Comparison of ENCODE assay signal across 8 cellular contexts in genomic region chr12:94460594-94460959, GRCh38. TPM values are rescaled to one million over a fixed set of nuclear protein-coding genes. Genes with fewer than 3 reads are reported as not detected.
DNase-seq lines count a peak whose midpoint lies in the region; ATAC-seq and TF ChIP-seq lines count a peak whose summit lies in the region.

No MANE protein-coding gene starts in this region.

- peak overlapping the region; percentile 91 for H4K8ac ChIP-seq in trophoblast cell (ENCODE audit: low read depth, low read length)

- H3F3A ChIP-seq in OCI-LY1 (ENCODE audit: insufficient read depth, low read length), result no peaks in the 10 kb centered on the region

- TF ChIP-seq CTCF in DND-41 (IDR thresholded peaks at IDR 0.05; ENCODE audit: borderline replicate concordance, extremely low read depth, low read length, poor library complexity, severe bottlenecking), result no peak
- TF ChIP-seq CTCF in OCI-LY1 (IDR thresholded peaks at IDR 0.05; ENCODE audit: low read length), result no peak
- no peak for TF ChIP-seq CTCF in epithelial cell of esophagus (IDR thresholded peaks at IDR 0.05; ENCODE audit: insufficient read depth, low read depth, low read length, missing control alignments)

- H3K9me3 ChIP-seq in DND-41 (ENCODE audit: insufficient read depth, low read length, severe bottlenecking) (no peaks in the 10 kb centered on the region), OCI-LY1 (ENCODE audit: low read length) (no peaks in the 10 kb centered on the region), trophoblast cell (ENCODE audit: insufficient read depth, low read depth, low read length) (no peaks in the 10 kb centered on the region)

- peak overlapping the region; percentile 36 for H3K4ac ChIP-seq in trophoblast cell (ENCODE audit: low read depth, low read length)

- H2BK12ac ChIP-seq in trophoblast cell (ENCODE audit: low read length), result no peak overlapping the region

- no peaks in the 10 kb centered on the region for H4K20me1 ChIP-seq in DND-41 (ENCODE audit: insufficient read depth, low read length)
- H4K20me1 ChIP-seq in OCI-LY1 (ENCODE audit: insufficient read depth, low read length), result no peaks in the 10 kb centered on the region

- peak overlapping the region; percentile 87 for H2AFZ ChIP-seq in DND-41 (ENCODE audit: low read depth, low read length)
- no peak overlapping the region for H2AFZ ChIP-seq in OCI-LY1 (ENCODE audit: low read length)
- peak overlapping the region; percentile 97 for H2AFZ ChIP-seq in trophoblast cell (ENCODE audit: insufficient read depth, low read length, poor library complexity)

- H3K36me3 ChIP-seq in DND-41 (ENCODE audit: insufficient read depth, low read length), result no peaks in the 10 kb centered on the region
- H3K36me3 ChIP-seq in OCI-LY1 (ENCODE audit: insufficient read depth, low read length), result no peaks in the 10 kb centered on the region; the same call in none of the 2 replicates
- no peaks in the 10 kb centered on the region for H3K36me3 ChIP-seq in trophoblast cell (ENCODE audit: control insufficient read depth in 1 of 2, insufficient read depth in 2 of 2, low read length in 2 of 2)

- H3K14ac ChIP-seq in trophoblast cell (ENCODE audit: low read length), result peak overlapping the region; percentile 94

- peak overlapping the region; percentile 93 for H3K18ac ChIP-seq in trophoblast cell (ENCODE audit: low read length)

- H4K12ac ChIP-seq in trophoblast cell (ENCODE audit: low read depth, low read length), result peak overlapping the region; percentile 45

- no peaks in the 10 kb centered on the region for H3K9me2 ChIP-seq in OCI-LY1 (ENCODE audit: low read depth, low read length)

- H2BK5ac ChIP-seq in trophoblast cell (ENCODE audit: low read depth, low read length, poor library complexity), result no peak overlapping the region

- H3K27ac ChIP-seq in DND-41 (ENCODE audit: low read length) (peak overlapping the region; percentile 80), OCI-LY1 (ENCODE audit: low read depth, low read length, poor library complexity, severe bottlenecking) (no peak overlapping the region), trophoblast cell (ENCODE audit: low read depth, low read length) (no peak overlapping the region)

- H2AK5ac ChIP-seq in trophoblast cell (ENCODE audit: low read length), result peak overlapping the region; percentile 38

- ATAC-seq in DND-41 (ENCODE audit: insufficient read depth, low read depth), result no peak; the same call in 2 of the 3 replicates

- DNase-seq in DND-41 (no peak), epithelial cell of esophagus (ENCODE audit: low read depth) (no peak), trophoblast cell (peak in 1 of 2 donors; percentile 8), erythroblast (lab: John Stamatoyannopoulos, UW) (no peak), cerebellar cortex (ENCODE audit: low spot score) (no peak)
- no peak for DNase-seq in activated CD4-positive, alpha-beta T cell treated with anti-CD3 and anti-CD28 coated beads, Interleukin-2, amount 50 U/mL, for 48 hours
- DNase-seq in activated CD8-positive, alpha-beta memory T cell treated with anti-CD3 and anti-CD28 coated beads, Interleukin-2, amount 50 U/mL, for 48 hours, result no peak

- H3K4me1 ChIP-seq in DND-41 (ENCODE audit: insufficient read depth, low read length), result peaks cover 38% of the 10 kb centered on the region
- peaks cover 26% of the 10 kb centered on the region for H3K4me1 ChIP-seq in OCI-LY1 (ENCODE audit: insufficient read depth, low read length, severe bottlenecking)
- peaks cover 3 to 5% of the 10 kb centered on the region in 2 experiments for H3K4me1 ChIP-seq in trophoblast cell (ENCODE audit: control insufficient read depth in 1 of 2, insufficient read depth in 2 of 2, low read length in 2 of 2)

- H3K4me2 ChIP-seq in DND-41 (ENCODE audit: insufficient read depth, low read length) (peak overlapping the region; percentile 83), OCI-LY1 (ENCODE audit: low read length) (peak overlapping the region; percentile 93), trophoblast cell (ENCODE audit: low read length) (peak overlapping the region; percentile 71)

- peaks cover 38% of the 10 kb centered on the region for H3K79me2 ChIP-seq in DND-41 (ENCODE audit: insufficient read depth, low read length)
- peaks cover 6% of the 10 kb centered on the region; the same call in 1 of the 2 replicates for H3K79me2 ChIP-seq in OCI-LY1 (ENCODE audit: insufficient read depth, low read length)
- peaks cover 5% of the 10 kb centered on the region for H3K79me2 ChIP-seq in trophoblast cell (ENCODE audit: control insufficient read depth, insufficient read depth, low read length, poor library complexity)

- TF ChIP-seq POLR2A in erythroblast (IDR thresholded peaks at IDR 0.05; ENCODE audit: low read length), result no peak

- WGBS in trophoblast cell (ENCODE audit: extremely low coverage, insufficient coverage, insufficient read length), result no CpG with 5 or more reads among the region's 6 CpGs

- peaks cover 8% of the 10 kb centered on the region for H3K79me1 ChIP-seq in trophoblast cell (ENCODE audit: low read length)

- H3K27me3 ChIP-seq in DND-41 (ENCODE audit: insufficient read depth, low read length, poor library complexity), result no peaks in the 10 kb centered on the region
- H3K27me3 ChIP-seq in OCI-LY1 (ENCODE audit: insufficient read depth, low read length), result no peaks in the 10 kb centered on the region
- no peaks in the 10 kb centered on the region for H3K27me3 ChIP-seq in trophoblast cell (ENCODE audit: insufficient read depth, low read length)

- H3K4me3 ChIP-seq in DND-41 (ENCODE audit: low read depth in 1 of 2, low read length in 2 of 2), result peak overlapping the region; percentile 42 to 76
- H3K4me3 ChIP-seq in OCI-LY1 (ENCODE audit: low read depth, low read length, poor library complexity, severe bottlenecking), result peak overlapping the region; percentile 89
- H3K4me3 ChIP-seq in epithelial cell of esophagus (ENCODE audit: low read length), result peak overlapping the region; percentile 82
- peak overlapping the region; percentile 93 for H3K4me3 ChIP-seq in trophoblast cell (ENCODE audit: low read depth, low read length)

- peak overlapping the region; percentile 65 for H2BK120ac ChIP-seq in trophoblast cell (ENCODE audit: insufficient read depth, low read length, poor library complexity)

- H3K9ac ChIP-seq in DND-41 (ENCODE audit: low read depth, low read length), result peak overlapping the region; percentile 73
- peak overlapping the region; percentile 85 for H3K9ac ChIP-seq in OCI-LY1 (ENCODE audit: low read length)
- H3K9ac ChIP-seq in trophoblast cell (ENCODE audit: low read length), result no peak overlapping the region

- no peak overlapping the region for H3K23ac ChIP-seq in trophoblast cell (ENCODE audit: low read length)

- H4K91ac ChIP-seq in trophoblast cell (ENCODE audit: low read depth, low read length), result no peak overlapping the region

RNA-seq across cellular contexts. Expression of gene CEP83, which starts 0.9 kb away (rescaled TPM):
- 6.6 and 6.9 TPM in 2 replicates for polyA plus RNA-seq in trophoblast cell (2013)
